Comparison of ENCODE assay signal across 1 cellular context in genomic region chr2:38665854-38666577, GRCh38.
TF ChIP-seq lines count a peak whose summit lies in the region.

TSS of gene GALM (plus strand) at chr2:38666114. CDS start at chr2:38666162, 48 bp downstream.

TF ChIP-seq in HepG2, 621 proteins besides CTCF, POLR2A, EP300 and RAD21 (continued from another document and continues in another):
- TF ChIP-seq CEBPZ (IDR thresholded peaks at IDR 0.05; ENCODE audit: low read length) (no peak), JUNB (CRISPR knock-in tag; IDR thresholded peaks at IDR 0.05; ENCODE audit: borderline replicate concordance) (no peak), ZNF619 (CRISPR knock-in tag; IDR thresholded peaks at IDR 0.05) (0 out of 2 replicates have a peak, but pooled peaks have one; percentile 29), HOXA3 (CRISPR knock-in tag; IDR thresholded peaks at IDR 0.05) (peak; percentile 51; the same call in 1 of the 2 replicates), ZNF800 (CRISPR knock-in tag; IDR thresholded peaks at IDR 0.05) (no peak), ELF3 (CRISPR knock-in tag; IDR thresholded peaks at IDR 0.05) (peak; percentile 85), ZFP1 (CRISPR knock-in tag; IDR thresholded peaks at IDR 0.05) (peak; percentile 51; the same call in 1 of the 2 replicates), BCL6 (CRISPR knock-in tag; IDR thresholded peaks at IDR 0.05) (peak; percentile 61), NAIF1 (CRISPR knock-in tag; IDR thresholded peaks at IDR 0.05; ENCODE audit: borderline replicate concordance) (peak; percentile 74; the same call in 1 of the 2 replicates), NCOA5 (CRISPR knock-in tag; IDR thresholded peaks at IDR 0.05) (no peak), BRF2 (CRISPR knock-in tag; IDR thresholded peaks at IDR 0.05) (no peak), HNRNPLL (IDR thresholded peaks at IDR 0.05; ENCODE audit: low read depth, low read length, poor library complexity, severe bottlenecking) (no peak), ZNF552 (CRISPR knock-in tag; IDR thresholded peaks at IDR 0.05; ENCODE audit: borderline replicate concordance) (no peak), ZNF543 (CRISPR knock-in tag; IDR thresholded peaks at IDR 0.05) (peak; percentile 49; the same call in 1 of the 2 replicates), XRCC5 (optimal IDR thresholded peaks at IDR 0.05; ENCODE audit: low read length) (peak; percentile 64), ARID2 (CRISPR knock-in tag; IDR thresholded peaks at IDR 0.05; ENCODE audit: borderline replicate concordance) (peak; percentile 68; the same call in 1 of the 2 replicates), ZNF749 (CRISPR knock-in tag; IDR thresholded peaks at IDR 0.05; ENCODE audit: borderline replicate concordance) (no peak), ZBTB33 (CRISPR knock-in tag; IDR thresholded peaks at IDR 0.05) (no peak; the same call in 1 of the 2 replicates), ISX (CRISPR knock-in tag; conservative IDR thresholded peaks at IDR 0.05) (no peak), PBX3 (CRISPR knock-in tag; IDR thresholded peaks at IDR 0.05; ENCODE audit: borderline replicate concordance) (no peak), ZNF503 (CRISPR knock-in tag; IDR thresholded peaks at IDR 0.05) (peak; percentile 6; the same call in 1 of the 2 replicates), ZNF547 (CRISPR knock-in tag; IDR thresholded peaks at IDR 0.05) (peak; percentile 70; the same call in 1 of the 2 replicates), SP1 (IDR thresholded peaks at IDR 0.05) (no peak), SP1 (CRISPR knock-in tag; IDR thresholded peaks at IDR 0.05) (peak; percentile 83), ZNF558 (CRISPR knock-in tag; IDR thresholded peaks at IDR 0.05; ENCODE audit: borderline replicate concordance) (peak; percentile 53; the same call in 1 of the 2 replicates), HOXA5 (CRISPR knock-in tag; IDR thresholded peaks at IDR 0.05) (peak; percentile 61), NFE2L2 (IDR thresholded peaks at IDR 0.05; ENCODE audit: low read length) (no peak)
- TF ChIP-seq, protein P1, sequence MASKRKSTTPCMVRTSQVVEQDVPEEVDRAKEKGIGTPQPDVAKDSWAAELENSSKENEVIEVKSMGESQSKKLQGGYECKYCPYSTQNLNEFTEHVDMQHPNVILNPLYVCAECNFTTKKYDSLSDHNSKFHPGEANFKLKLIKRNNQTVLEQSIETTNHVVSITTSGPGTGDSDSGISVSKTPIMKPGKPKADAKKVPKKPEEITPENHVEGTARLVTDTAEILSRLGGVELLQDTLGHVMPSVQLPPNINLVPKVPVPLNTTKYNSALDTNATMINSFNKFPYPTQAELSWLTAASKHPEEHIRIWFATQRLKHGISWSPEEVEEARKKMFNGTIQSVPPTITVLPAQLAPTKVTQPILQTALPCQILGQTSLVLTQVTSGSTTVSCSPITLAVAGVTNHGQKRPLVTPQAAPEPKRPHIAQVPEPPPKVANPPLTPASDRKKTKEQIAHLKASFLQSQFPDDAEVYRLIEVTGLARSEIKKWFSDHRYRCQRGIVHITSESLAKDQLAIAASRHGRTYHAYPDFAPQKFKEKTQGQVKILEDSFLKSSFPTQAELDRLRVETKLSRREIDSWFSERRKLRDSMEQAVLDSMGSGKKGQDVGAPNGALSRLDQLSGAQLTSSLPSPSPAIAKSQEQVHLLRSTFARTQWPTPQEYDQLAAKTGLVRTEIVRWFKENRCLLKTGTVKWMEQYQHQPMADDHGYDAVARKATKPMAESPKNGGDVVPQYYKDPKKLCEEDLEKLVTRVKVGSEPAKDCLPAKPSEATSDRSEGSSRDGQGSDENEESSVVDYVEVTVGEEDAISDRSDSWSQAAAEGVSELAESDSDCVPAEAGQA (IDR thresholded peaks at IDR 0.05; ENCODE audit: low read depth), result peak; percentile 72
- TF ChIP-seq, protein P1 (CRISPR knock-in tag; IDR thresholded peaks at IDR 0.05; ENCODE audit: borderline replicate concordance), result peak; percentile 74; the same call in 1 of the 2 replicates
- TF ChIP-seq, protein P2, sequence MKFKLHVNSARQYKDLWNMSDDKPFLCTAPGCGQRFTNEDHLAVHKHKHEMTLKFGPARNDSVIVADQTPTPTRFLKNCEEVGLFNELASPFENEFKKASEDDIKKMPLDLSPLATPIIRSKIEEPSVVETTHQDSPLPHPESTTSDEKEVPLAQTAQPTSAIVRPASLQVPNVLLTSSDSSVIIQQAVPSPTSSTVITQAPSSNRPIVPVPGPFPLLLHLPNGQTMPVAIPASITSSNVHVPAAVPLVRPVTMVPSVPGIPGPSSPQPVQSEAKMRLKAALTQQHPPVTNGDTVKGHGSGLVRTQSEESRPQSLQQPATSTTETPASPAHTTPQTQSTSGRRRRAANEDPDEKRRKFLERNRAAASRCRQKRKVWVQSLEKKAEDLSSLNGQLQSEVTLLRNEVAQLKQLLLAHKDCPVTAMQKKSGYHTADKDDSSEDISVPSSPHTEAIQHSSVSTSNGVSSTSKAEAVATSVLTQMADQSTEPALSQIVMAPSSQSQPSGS (CRISPR knock-in tag; IDR thresholded peaks at IDR 0.05), result peak; percentile 92; the same call in 1 of the 2 replicates
- TF ChIP-seq, protein P3, sequence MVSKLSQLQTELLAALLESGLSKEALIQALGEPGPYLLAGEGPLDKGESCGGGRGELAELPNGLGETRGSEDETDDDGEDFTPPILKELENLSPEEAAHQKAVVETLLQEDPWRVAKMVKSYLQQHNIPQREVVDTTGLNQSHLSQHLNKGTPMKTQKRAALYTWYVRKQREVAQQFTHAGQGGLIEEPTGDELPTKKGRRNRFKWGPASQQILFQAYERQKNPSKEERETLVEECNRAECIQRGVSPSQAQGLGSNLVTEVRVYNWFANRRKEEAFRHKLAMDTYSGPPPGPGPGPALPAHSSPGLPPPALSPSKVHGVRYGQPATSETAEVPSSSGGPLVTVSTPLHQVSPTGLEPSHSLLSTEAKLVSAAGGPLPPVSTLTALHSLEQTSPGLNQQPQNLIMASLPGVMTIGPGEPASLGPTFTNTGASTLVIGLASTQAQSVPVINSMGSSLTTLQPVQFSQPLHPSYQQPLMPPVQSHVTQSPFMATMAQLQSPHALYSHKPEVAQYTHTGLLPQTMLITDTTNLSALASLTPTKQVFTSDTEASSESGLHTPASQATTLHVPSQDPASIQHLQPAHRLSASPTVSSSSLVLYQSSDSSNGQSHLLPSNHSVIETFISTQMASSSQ (IDR thresholded peaks at IDR 0.05; ENCODE audit: low read depth), result peak; percentile 89
- TF ChIP-seq, protein P3 (CRISPR knock-in tag; IDR thresholded peaks at IDR 0.05; ENCODE audit: borderline replicate concordance), result peak; percentile 93
